Comparison of ENCODE assay signal across 26 cellular contexts in the genomic region with DNA sequence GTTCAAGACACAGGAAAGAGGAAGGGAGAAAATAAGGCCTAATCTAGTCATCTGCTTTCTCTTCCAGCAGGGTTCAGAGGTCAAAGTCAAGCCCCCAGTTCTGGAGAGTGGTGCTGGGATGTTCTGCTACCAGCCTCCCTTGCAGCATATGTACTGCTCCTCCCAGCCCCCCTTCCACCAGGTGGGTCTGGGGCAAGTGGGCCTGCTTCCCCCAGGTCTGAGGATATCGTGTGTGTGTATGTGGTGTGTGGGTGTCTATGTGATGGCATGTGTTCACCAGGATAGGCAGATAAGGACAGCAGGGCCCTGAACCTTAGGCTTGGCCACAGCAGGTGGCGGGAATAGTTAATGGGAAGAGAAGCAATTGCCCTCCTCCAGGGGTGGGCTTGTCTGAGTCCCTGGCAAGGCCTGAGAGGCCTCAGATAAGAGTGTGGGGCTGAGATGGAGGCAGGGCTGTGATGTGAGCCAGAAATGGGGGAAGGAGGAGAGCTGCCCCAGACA. TPM values are rescaled to one million over a fixed set of nuclear protein-coding genes. Genes with fewer than 3 reads are reported as not detected.
DNase-seq lines count a peak whose midpoint lies in the region; ATAC-seq and TF ChIP-seq lines count a peak whose summit lies in the region.
"Had no signal": no experiment of that assay in that cellular context is flagged by ENCODE, and none has a peak within 500 bp of the region (broad histone marks: within the 10 kb centered on the region; RNA-seq: fewer than 3 reads in every experiment).

No MANE protein-coding gene starts in this region.

- CTCF ChIA-PET in WTC11 (lab: Charles Lee), result no interaction called here
- CTCF ChIA-PET in CD4-positive, alpha-beta memory T cell (lab: Charles Lee; ENCODE audit: partially characterized antibody), result no interaction called here

- no peaks in the 10 kb centered on the region for H3K36me3 Mint-ChIP-seq in WTC11
- no peaks in the 10 kb centered on the region for H3K36me3 Mint-ChIP-seq in CD4-positive, alpha-beta memory T cell

- no peak for ATAC-seq in WTC11
- ATAC-seq: stimulated activated naive CD8-positive, alpha-beta T cell treated with anti-CD3 and anti-CD28 coated beads, Interleukin-15, amount 100 ng/mL, for 72 hours had no signal

- no peak overlapping the region for H3K27ac Mint-ChIP-seq in WTC11
- peak overlapping the region in 2 of 7 donors; percentile 21 to 77 for H3K27ac Mint-ChIP-seq in CD4-positive, alpha-beta memory T cell

- no peaks in the 10 kb centered on the region for H3K27me3 ChIP-seq in mucosa of rectum (ENCODE audit: control insufficient read depth in 2 of 2, insufficient read depth in 2 of 2, low read length in 2 of 2)
- no peaks in the 10 kb centered on the region for H3K27me3 ChIP-seq in CD4-positive, alpha-beta memory T cell (ENCODE audit: insufficient read depth, low read length)
- H3K27me3 ChIP-seq: BE2C, brain microvascular endothelial cell, colonic mucosa, hepatocyte had no signal

- intact Hi-C loops in CD4-positive, alpha-beta memory T cell (cut with micrococcal nuclease), result no loop called here

- no peaks in the 10 kb centered on the region for H3K27me3 Mint-ChIP-seq in WTC11 (ENCODE audit: low read depth)
- peaks cover 0 to 1% of the 10 kb centered on the region in 2 donors for H3K27me3 Mint-ChIP-seq in CD4-positive, alpha-beta memory T cell
- H3K27me3 Mint-ChIP-seq: stimulated activated naive CD8-positive, alpha-beta T cell treated with anti-CD3 and anti-CD28 coated beads, Interleukin-15, amount 100 ng/mL, for 72 hours had no signal

- no peaks in the 10 kb centered on the region for H3K9me3 Mint-ChIP-seq in WTC11
- no peaks in the 10 kb centered on the region for H3K9me3 Mint-ChIP-seq in CD4-positive, alpha-beta memory T cell
- H3K9me3 Mint-ChIP-seq: stimulated activated naive CD8-positive, alpha-beta T cell treated with anti-CD3 and anti-CD28 coated beads, Interleukin-15, amount 100 ng/mL, for 72 hours had no signal

- H3K27ac ChIP-seq in 22Rv1 (peak overlapping the region; percentile 69), VCaP (peak overlapping the region; percentile 86), mucosa of rectum (ENCODE audit: low read depth in 2 of 2, low read length in 2 of 2) (peak overlapping the region; percentile 75 to 85)
- no peak overlapping the region for H3K27ac ChIP-seq in CD4-positive, alpha-beta memory T cell (ENCODE audit: low read depth, low read length)
- H3K27ac ChIP-seq: brain microvascular endothelial cell, hepatocyte had no signal

- H3K9me3 ChIP-seq in mucosa of rectum (ENCODE audit: control insufficient read depth in 2 of 2, low read length in 2 of 2), result no peaks in the 10 kb centered on the region
- no peaks in the 10 kb centered on the region for H3K9me3 ChIP-seq in CD4-positive, alpha-beta memory T cell (ENCODE audit: control insufficient read depth in 1 of 2, low read length in 2 of 2)
- H3K9me3 ChIP-seq: BE2C, colonic mucosa had no signal

- no peak overlapping the region for H3K4me3 Mint-ChIP-seq in WTC11
- no peak overlapping the region for H3K4me3 Mint-ChIP-seq in CD4-positive, alpha-beta memory T cell
- H3K4me3 Mint-ChIP-seq: stimulated activated naive CD8-positive, alpha-beta T cell treated with anti-CD3 and anti-CD28 coated beads, Interleukin-15, amount 100 ng/mL, for 72 hours had no signal

- no peak overlapping the region for H3K4me3 ChIP-seq in mucosa of rectum (ENCODE audit: low read length in 2 of 2)
- H3K4me3 ChIP-seq in CD4-positive, alpha-beta memory T cell (ENCODE audit: low read length in 2 of 2), result no peak overlapping the region
- H3K4me3 ChIP-seq: colonic mucosa, hepatocyte had no signal

- DNase-seq in WTC11 (ENCODE audit: low spot score) (no peak), cerebellum (ENCODE audit: low spot score) (no peak)
- no peak for DNase-seq in CD4-positive, alpha-beta memory T cell
- DNase-seq: activated CD8-positive, alpha-beta memory T cell treated with anti-CD3 and anti-CD28 coated beads, Interleukin-2, amount 50 U/mL, for 4 hours; BE2C; brain microvascular endothelial cell; HCEC 1CT; Kasumi-1; NCI-H1092; NCI-H2029; NCI-H345; NCI-H82; retina; SHP77 treated with DMSO at 0.1 percent for 48 hours; stimulated activated CD4-positive, alpha-beta T cell treated with anti-CD3 and anti-CD28 coated beads, Interleukin-4, amount 100 ng/mL, for 4 hours; stimulated activated naive CD8-positive, alpha-beta T cell treated with anti-CD3 and anti-CD28 coated beads, Interleukin-15, amount 100 ng/mL, for 72 hours; T-helper 1 cell had no signal

- TF ChIP-seq CTCF in 22Rv1 (IDR thresholded peaks at IDR 0.05), result no peak
- no peak for TF ChIP-seq CTCF in VCaP (conservative IDR thresholded peaks at IDR 0.05)
- no peak for TF ChIP-seq CTCF in WTC11 (IDR thresholded peaks at IDR 0.05)

- peak overlapping the region in 1 of 2 donors; percentile 45 for H3K9ac ChIP-seq in mucosa of rectum (ENCODE audit: low read depth in 1 of 2, low read length in 2 of 2)

- no peaks in the 10 kb centered on the region for H3K36me3 ChIP-seq in mucosa of rectum (ENCODE audit: control insufficient read depth in 2 of 2, insufficient read depth in 2 of 2, low read length in 2 of 2)
- no peaks in the 10 kb centered on the region for H3K36me3 ChIP-seq in CD4-positive, alpha-beta memory T cell (ENCODE audit: insufficient read depth, low read length)
- H3K36me3 ChIP-seq: BE2C, brain microvascular endothelial cell, colonic mucosa had no signal

- peaks cover 42 to 55% of the 10 kb centered on the region in 2 donors for H3K4me1 ChIP-seq in mucosa of rectum (ENCODE audit: control insufficient read depth in 2 of 2, insufficient read depth in 2 of 2, low read length in 2 of 2)
- no peaks in the 10 kb centered on the region for H3K4me1 ChIP-seq in CD4-positive, alpha-beta memory T cell (ENCODE audit: insufficient read depth, low read length)
- H3K4me1 ChIP-seq: BE2C had no signal

- H3K4me1 Mint-ChIP-seq in WTC11, result no peaks in the 10 kb centered on the region
- no peaks in the 10 kb centered on the region for H3K4me1 Mint-ChIP-seq in CD4-positive, alpha-beta memory T cell
- H3K4me1 Mint-ChIP-seq: stimulated activated naive CD8-positive, alpha-beta T cell treated with anti-CD3 and anti-CD28 coated beads, Interleukin-15, amount 100 ng/mL, for 72 hours had no signal

- POLR2A ChIA-PET in WTC11 (lab: Charles Lee), result no interaction called here
- POLR2A ChIA-PET in CD4-positive, alpha-beta memory T cell (lab: Charles Lee; ENCODE audit: partially characterized antibody), result no interaction called here

TF ChIP-seq in WTC11, 78 proteins besides CTCF, POLR2A, EP300 and RAD21 (continues in another document):
- no peak for TF ChIP-seq IRF2 (CRISPR knock-in tag; IDR thresholded peaks at IDR 0.05; ENCODE audit: borderline replicate concordance, low read depth)
- TF ChIP-seq CREM (CRISPR knock-in tag; IDR thresholded peaks at IDR 0.05), result no peak
- TF ChIP-seq, protein P1, sequence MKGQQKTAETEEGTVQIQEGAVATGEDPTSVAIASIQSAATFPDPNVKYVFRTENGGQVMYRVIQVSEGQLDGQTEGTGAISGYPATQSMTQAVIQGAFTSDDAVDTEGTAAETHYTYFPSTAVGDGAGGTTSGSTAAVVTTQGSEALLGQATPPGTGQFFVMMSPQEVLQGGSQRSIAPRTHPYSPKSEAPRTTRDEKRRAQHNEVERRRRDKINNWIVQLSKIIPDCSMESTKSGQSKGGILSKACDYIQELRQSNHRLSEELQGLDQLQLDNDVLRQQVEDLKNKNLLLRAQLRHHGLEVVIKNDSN (CRISPR knock-in tag; IDR thresholded peaks at IDR 0.05), result no peak
- no peak for TF ChIP-seq ZNF423 (CRISPR knock-in tag; IDR thresholded peaks at IDR 0.05)
- TF ChIP-seq FOXJ3 (CRISPR knock-in tag; IDR thresholded peaks at IDR 0.05; ENCODE audit: borderline replicate concordance), result no peak
- TF ChIP-seq NFATC4 (CRISPR knock-in tag; IDR thresholded peaks at IDR 0.05), result no peak
- no peak for TF ChIP-seq RORB (CRISPR knock-in tag; IDR thresholded peaks at IDR 0.05)
- TF ChIP-seq SP1 (CRISPR knock-in tag; conservative IDR thresholded peaks at IDR 0.05), result no peak
- TF ChIP-seq PRRX2 (CRISPR knock-in tag; IDR thresholded peaks at IDR 0.05), result no peak

RNA-seq across cellular contexts. Expression of a gene that starts 21.1 kb away (rescaled TPM):
- total RNA-seq in WTC11 (2021) (not detected in 3 replicates), cerebellum (not detected)
- not detected for total RNA-seq in CD4-positive, alpha-beta memory T cell
- polyA plus RNA-seq in CD4-positive, alpha-beta memory T cell, result not detected
- total RNA-seq: Daoy, fibroblast of villous mesenchyme, hepatocyte, HT-29, PC-3 had no signal

RNA-seq across cellular contexts. Expression of a gene that starts 25.2 kb away (rescaled TPM):
- total RNA-seq in WTC11 (2021), result 53.3 to 59.6 TPM (median 54.6 TPM) in 3 replicates
- 33.8 TPM for total RNA-seq in cerebellum
- 10 to 100 TPM; 38.8 to 39.6 TPM for total RNA-seq in CD4-positive, alpha-beta memory T cell
- polyA plus RNA-seq in CD4-positive, alpha-beta memory T cell, result 10 to 100 TPM; 31.8 to 44.0 TPM

RNA-seq across cellular contexts. Expression of a gene that starts 44.1 kb away (rescaled TPM):
- total RNA-seq in WTC11 (2021) (50.6 to 55.0 TPM (median 54.6 TPM) in 3 replicates), cerebellum (24.8 TPM)
- total RNA-seq in CD4-positive, alpha-beta memory T cell, result 10 to 100 TPM; 57.9 to 58.2 TPM
- polyA plus RNA-seq in CD4-positive, alpha-beta memory T cell, result 10 to 100 TPM; 57.3 to 69.8 TPM

RNA-seq across cellular contexts. Expression of a gene that starts 49.5 kb away (rescaled TPM):
- total RNA-seq in WTC11 (2021) (73.5 to 95.7 TPM (median 94.2 TPM) in 3 replicates), cerebellum (87.4 TPM)
- total RNA-seq in CD4-positive, alpha-beta memory T cell, result 10 to 100 TPM; 30.1 to 33.7 TPM
- polyA plus RNA-seq in CD4-positive, alpha-beta memory T cell, result 10 to 100 TPM; 50.2 to 62.2 TPM

RNA-seq across cellular contexts. Expression of a gene that starts 53.8 kb away (rescaled TPM):
- not detected in 3 replicates for total RNA-seq in WTC11 (2021)
- total RNA-seq in cerebellum, result not detected
- not detected for total RNA-seq in CD4-positive, alpha-beta memory T cell
- not detected for polyA plus RNA-seq in CD4-positive, alpha-beta memory T cell
- total RNA-seq: Daoy, fibroblast of villous mesenchyme, HT-29, PC-3 had no signal
